1 cellular context compared by ENCODE assay signal in the genomic region with DNA sequence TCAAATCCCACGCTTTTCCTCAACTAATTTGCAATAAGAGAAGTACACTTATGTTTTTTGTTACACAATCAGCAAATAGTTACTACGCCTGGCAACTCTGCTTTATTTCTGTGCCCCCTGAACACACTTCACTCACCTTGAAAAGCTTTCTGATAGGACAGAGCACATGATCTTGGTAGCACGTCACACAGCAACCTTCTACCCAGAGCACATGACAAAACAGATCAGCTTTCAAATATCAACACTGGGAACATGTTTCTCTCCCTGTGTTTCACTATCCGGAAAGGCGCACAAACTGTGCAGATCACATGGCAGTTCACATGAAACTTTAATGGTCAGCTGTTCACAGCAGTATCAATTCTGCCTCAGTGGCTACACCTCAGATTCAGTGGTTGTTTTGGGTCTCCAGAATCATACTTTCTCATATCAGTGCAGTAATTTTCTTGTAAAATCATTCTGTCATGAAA.
TF ChIP-seq lines count a peak whose summit lies in the region.

No MANE protein-coding gene starts in this region.

TF ChIP-seq in K562, 482 proteins besides CTCF, POLR2A, EP300 and RAD21 (continued from another document and continues in another):
- TF ChIP-seq SP1 (CRISPR knock-in tag; IDR thresholded peaks at IDR 0.05) = peak; percentile 70; the same call in 1 of the 2 replicates
- TF ChIP-seq JUN (IDR thresholded peaks at IDR 0.05; ENCODE audit: borderline replicate concordance, low read depth, low read length) = no peak; the same call in 1 of the 2 replicates
- TF ChIP-seq JUN (CRISPR knock-in tag; IDR thresholded peaks at IDR 0.05; ENCODE audit: borderline replicate concordance) = no peak
- TF ChIP-seq CBX3 (IDR thresholded peaks at IDR 0.05; ENCODE audit: borderline replicate concordance in 1 of 2, low read length in 2 of 2) = peak in 1 of 2 experiments; percentile 27; a peak in 1 of 3 replicates
- TF ChIP-seq, protein P1, sequence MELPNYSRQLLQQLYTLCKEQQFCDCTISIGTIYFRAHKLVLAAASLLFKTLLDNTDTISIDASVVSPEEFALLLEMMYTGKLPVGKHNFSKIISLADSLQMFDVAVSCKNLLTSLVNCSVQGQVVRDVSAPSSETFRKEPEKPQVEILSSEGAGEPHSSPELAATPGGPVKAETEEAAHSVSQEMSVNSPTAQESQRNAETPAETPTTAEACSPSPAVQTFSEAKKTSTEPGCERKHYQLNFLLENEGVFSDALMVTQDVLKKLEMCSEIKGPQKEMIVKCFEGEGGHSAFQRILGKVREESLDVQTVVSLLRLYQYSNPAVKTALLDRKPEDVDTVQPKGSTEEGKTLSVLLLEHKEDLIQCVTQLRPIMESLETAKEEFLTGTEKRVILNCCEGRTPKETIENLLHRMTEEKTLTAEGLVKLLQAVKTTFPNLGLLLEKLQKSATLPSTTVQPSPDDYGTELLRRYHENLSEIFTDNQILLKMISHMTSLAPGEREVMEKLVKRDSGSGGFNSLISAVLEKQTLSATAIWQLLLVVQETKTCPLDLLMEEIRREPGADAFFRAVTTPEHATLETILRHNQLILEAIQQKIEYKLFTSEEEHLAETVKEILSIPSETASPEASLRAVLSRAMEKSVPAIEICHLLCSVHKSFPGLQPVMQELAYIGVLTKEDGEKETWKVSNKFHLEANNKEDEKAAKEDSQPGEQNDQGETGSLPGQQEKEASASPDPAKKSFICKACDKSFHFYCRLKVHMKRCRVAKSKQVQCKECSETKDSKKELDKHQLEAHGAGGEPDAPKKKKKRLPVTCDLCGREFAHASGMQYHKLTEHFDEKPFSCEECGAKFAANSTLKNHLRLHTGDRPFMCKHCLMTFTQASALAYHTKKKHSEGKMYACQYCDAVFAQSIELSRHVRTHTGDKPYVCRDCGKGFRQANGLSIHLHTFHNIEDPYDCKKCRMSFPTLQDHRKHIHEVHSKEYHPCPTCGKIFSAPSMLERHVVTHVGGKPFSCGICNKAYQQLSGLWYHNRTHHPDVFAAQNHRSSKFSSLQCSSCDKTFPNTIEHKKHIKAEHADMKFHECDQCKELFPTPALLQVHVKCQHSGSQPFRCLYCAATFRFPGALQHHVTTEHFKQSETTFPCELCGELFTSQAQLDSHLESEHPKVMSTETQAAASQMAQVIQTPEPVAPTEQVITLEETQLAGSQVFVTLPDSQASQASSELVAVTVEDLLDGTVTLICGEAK (IDR thresholded peaks at IDR 0.05) = peak; percentile 68
- TF ChIP-seq, protein P1 (CRISPR knock-in tag; IDR thresholded peaks at IDR 0.05) = no peak
- peak; percentile 69; the same call in 1 of the 2 replicates for TF ChIP-seq TOE1 (IDR thresholded peaks at IDR 0.05; ENCODE audit: borderline replicate concordance)
- 0 out of 2 replicates have a peak, but pooled peaks have one; percentile 26 for TF ChIP-seq TOE1 (CRISPR knock-in tag; IDR thresholded peaks at IDR 0.05; ENCODE audit: borderline replicate concordance, low read depth)
- TF ChIP-seq, protein P2, sequence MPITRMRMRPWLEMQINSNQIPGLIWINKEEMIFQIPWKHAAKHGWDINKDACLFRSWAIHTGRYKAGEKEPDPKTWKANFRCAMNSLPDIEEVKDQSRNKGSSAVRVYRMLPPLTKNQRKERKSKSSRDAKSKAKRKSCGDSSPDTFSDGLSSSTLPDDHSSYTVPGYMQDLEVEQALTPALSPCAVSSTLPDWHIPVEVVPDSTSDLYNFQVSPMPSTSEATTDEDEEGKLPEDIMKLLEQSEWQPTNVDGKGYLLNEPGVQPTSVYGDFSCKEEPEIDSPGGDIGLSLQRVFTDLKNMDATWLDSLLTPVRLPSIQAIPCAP (CRISPR knock-in tag; IDR thresholded peaks at IDR 0.05; ENCODE audit: borderline replicate concordance) = no peak
- TF ChIP-seq YY1 (IDR thresholded peaks at IDR 0.05; ENCODE audit: borderline replicate concordance in 1 of 3, control insufficient read depth in 1 of 3, extremely low read depth in 1 of 3, insufficient read depth in 3 of 3, insufficient read length in 1 of 3, insufficient replicate concordance in 2 of 3, low read depth in 1 of 3, low read length in 2 of 3) = peak in 1 of 3 experiments; percentile 11
- TF ChIP-seq POLR2H (tag; IDR thresholded peaks at IDR 0.05; ENCODE audit: low read depth) = peak; percentile 33; the same call in 1 of the 2 replicates
- TF ChIP-seq, protein P3, sequence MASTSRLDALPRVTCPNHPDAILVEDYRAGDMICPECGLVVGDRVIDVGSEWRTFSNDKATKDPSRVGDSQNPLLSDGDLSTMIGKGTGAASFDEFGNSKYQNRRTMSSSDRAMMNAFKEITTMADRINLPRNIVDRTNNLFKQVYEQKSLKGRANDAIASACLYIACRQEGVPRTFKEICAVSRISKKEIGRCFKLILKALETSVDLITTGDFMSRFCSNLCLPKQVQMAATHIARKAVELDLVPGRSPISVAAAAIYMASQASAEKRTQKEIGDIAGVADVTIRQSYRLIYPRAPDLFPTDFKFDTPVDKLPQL (IDR thresholded peaks at IDR 0.05; ENCODE audit: extremely low read depth, insufficient read length) = no peak
- TF ChIP-seq RCOR1 (IDR thresholded peaks at IDR 0.05; ENCODE audit: borderline replicate concordance in 1 of 2, low read depth in 2 of 2, low read length in 2 of 2) = peak in 1 of 2 experiments; percentile 20; a peak in 1 of 4 replicates
- TF ChIP-seq, protein P4, sequence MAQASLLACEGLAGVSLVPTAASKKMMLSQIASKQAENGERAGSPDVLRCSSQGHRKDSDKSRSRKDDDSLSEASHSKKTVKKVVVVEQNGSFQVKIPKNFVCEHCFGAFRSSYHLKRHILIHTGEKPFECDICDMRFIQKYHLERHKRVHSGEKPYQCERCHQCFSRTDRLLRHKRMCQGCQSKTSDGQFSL (CRISPR knock-in tag; IDR thresholded peaks at IDR 0.05) = no peak
- TF ChIP-seq, protein P4 (tag; IDR thresholded peaks at IDR 0.05) = no peak
- TF ChIP-seq MYC (IDR thresholded peaks at IDR 0.05; ENCODE audit: low read depth, low read length) = peak; percentile 76
- TF ChIP-seq MYC (CRISPR knock-in tag; IDR thresholded peaks at IDR 0.05; ENCODE audit: borderline replicate concordance, low read depth) = no peak
- TF ChIP-seq, protein P5, sequence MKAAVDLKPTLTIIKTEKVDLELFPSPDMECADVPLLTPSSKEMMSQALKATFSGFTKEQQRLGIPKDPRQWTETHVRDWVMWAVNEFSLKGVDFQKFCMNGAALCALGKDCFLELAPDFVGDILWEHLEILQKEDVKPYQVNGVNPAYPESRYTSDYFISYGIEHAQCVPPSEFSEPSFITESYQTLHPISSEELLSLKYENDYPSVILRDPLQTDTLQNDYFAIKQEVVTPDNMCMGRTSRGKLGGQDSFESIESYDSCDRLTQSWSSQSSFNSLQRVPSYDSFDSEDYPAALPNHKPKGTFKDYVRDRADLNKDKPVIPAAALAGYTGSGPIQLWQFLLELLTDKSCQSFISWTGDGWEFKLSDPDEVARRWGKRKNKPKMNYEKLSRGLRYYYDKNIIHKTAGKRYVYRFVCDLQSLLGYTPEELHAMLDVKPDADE (conservative IDR thresholded peaks at IDR 0.05; ENCODE audit: control insufficient read depth, low read depth, low read length) = no peak
- TF ChIP-seq MEIS2 (IDR thresholded peaks at IDR 0.05; ENCODE audit: partially characterized antibody) = peak; percentile 5
- no peak for TF ChIP-seq POLR3G (IDR thresholded peaks at IDR 0.05; ENCODE audit: extremely low read depth, insufficient read length, insufficient replicate concordance)
- no peak for TF ChIP-seq HCFC1 (IDR thresholded peaks at IDR 0.05; ENCODE audit: low read depth, low read length)
- TF ChIP-seq ZNF134 (CRISPR knock-in tag; conservative IDR thresholded peaks at IDR 0.05) = no peak
- 0 out of 2 replicates have a peak, but pooled peaks have one; percentile 24 for TF ChIP-seq ETV1 (tag; conservative IDR thresholded peaks at IDR 0.05; ENCODE audit: low read depth)
- TF ChIP-seq FOXK2 (conservative IDR thresholded peaks at IDR 0.05 in 1 of 2, IDR thresholded peaks at IDR 0.05 in 1 of 2; ENCODE audit: low read depth in 2 of 2) = peak; percentile 97 to 98
- peak; percentile 18; the same call in 1 of the 2 replicates for TF ChIP-seq SMARCA4 (IDR thresholded peaks at IDR 0.05)
- peak; percentile 82 for TF ChIP-seq CREM (IDR thresholded peaks at IDR 0.05; ENCODE audit: low read depth)
- TF ChIP-seq, protein P6, sequence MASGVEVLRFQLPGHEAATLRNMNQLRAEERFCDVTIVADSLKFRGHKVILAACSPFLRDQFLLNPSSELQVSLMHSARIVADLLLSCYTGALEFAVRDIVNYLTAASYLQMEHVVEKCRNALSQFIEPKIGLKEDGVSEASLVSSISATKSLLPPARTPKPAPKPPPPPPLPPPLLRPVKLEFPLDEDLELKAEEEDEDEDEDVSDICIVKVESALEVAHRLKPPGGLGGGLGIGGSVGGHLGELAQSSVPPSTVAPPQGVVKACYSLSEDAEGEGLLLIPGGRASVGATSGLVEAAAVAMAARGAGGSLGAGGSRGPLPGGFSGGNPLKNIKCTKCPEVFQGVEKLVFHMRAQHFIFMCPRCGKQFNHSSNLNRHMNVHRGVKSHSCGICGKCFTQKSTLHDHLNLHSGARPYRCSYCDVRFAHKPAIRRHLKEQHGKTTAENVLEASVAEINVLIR (CRISPR knock-in tag; IDR thresholded peaks at IDR 0.05) = no peak
- peak; percentile 75 for TF ChIP-seq EP400 (IDR thresholded peaks at IDR 0.05)
- TF ChIP-seq, protein P7, sequence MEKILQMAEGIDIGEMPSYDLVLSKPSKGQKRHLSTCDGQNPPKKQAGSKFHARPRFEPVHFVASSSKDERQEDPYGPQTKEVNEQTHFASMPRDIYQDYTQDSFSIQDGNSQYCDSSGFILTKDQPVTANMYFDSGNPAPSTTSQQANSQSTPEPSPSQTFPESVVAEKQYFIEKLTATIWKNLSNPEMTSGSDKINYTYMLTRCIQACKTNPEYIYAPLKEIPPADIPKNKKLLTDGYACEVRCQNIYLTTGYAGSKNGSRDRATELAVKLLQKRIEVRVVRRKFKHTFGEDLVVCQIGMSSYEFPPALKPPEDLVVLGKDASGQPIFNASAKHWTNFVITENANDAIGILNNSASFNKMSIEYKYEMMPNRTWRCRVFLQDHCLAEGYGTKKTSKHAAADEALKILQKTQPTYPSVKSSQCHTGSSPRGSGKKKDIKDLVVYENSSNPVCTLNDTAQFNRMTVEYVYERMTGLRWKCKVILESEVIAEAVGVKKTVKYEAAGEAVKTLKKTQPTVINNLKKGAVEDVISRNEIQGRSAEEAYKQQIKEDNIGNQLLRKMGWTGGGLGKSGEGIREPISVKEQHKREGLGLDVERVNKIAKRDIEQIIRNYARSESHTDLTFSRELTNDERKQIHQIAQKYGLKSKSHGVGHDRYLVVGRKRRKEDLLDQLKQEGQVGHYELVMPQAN (IDR thresholded peaks at IDR 0.05; ENCODE audit: borderline replicate concordance) = peak; percentile 83
- 0 out of 2 replicates have a peak, but pooled peaks have one; percentile 28 for TF ChIP-seq MTA1 (IDR thresholded peaks at IDR 0.05; ENCODE audit: borderline replicate concordance)
- TF ChIP-seq, protein P8, sequence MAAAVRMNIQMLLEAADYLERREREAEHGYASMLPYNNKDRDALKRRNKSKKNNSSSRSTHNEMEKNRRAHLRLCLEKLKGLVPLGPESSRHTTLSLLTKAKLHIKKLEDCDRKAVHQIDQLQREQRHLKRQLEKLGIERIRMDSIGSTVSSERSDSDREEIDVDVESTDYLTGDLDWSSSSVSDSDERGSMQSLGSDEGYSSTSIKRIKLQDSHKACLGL (CRISPR knock-in tag; IDR thresholded peaks at IDR 0.05; ENCODE audit: borderline replicate concordance, poor library complexity, severe bottlenecking) = no peak
- TF ChIP-seq, protein P9, sequence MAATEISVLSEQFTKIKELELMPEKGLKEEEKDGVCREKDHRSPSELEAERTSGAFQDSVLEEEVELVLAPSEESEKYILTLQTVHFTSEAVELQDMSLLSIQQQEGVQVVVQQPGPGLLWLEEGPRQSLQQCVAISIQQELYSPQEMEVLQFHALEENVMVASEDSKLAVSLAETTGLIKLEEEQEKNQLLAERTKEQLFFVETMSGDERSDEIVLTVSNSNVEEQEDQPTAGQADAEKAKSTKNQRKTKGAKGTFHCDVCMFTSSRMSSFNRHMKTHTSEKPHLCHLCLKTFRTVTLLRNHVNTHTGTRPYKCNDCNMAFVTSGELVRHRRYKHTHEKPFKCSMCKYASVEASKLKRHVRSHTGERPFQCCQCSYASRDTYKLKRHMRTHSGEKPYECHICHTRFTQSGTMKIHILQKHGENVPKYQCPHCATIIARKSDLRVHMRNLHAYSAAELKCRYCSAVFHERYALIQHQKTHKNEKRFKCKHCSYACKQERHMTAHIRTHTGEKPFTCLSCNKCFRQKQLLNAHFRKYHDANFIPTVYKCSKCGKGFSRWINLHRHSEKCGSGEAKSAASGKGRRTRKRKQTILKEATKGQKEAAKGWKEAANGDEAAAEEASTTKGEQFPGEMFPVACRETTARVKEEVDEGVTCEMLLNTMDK (IDR thresholded peaks at IDR 0.05; ENCODE audit: borderline replicate concordance, insufficient read depth, low read depth, low read length, poor library complexity, severe bottlenecking) = no peak
- TF ChIP-seq CHD2 (IDR thresholded peaks at IDR 0.05; ENCODE audit: low read depth, low read length) = no peak
- TF ChIP-seq BRD9 (IDR thresholded peaks at IDR 0.05; ENCODE audit: low read depth, partially characterized antibody) = peak; percentile 20
- peak; percentile 57; the same call in 1 of the 2 replicates for TF ChIP-seq CC2D1A (IDR thresholded peaks at IDR 0.05)
- peak; percentile 41; the same call in 1 of the 2 replicates for TF ChIP-seq CEBPB (tag; IDR thresholded peaks at IDR 0.05)
- no peak for TF ChIP-seq SNIP1 (IDR thresholded peaks at IDR 0.05; ENCODE audit: low read depth)
